29 cellular contexts compared by ENCODE assay signal in the genomic region with DNA sequence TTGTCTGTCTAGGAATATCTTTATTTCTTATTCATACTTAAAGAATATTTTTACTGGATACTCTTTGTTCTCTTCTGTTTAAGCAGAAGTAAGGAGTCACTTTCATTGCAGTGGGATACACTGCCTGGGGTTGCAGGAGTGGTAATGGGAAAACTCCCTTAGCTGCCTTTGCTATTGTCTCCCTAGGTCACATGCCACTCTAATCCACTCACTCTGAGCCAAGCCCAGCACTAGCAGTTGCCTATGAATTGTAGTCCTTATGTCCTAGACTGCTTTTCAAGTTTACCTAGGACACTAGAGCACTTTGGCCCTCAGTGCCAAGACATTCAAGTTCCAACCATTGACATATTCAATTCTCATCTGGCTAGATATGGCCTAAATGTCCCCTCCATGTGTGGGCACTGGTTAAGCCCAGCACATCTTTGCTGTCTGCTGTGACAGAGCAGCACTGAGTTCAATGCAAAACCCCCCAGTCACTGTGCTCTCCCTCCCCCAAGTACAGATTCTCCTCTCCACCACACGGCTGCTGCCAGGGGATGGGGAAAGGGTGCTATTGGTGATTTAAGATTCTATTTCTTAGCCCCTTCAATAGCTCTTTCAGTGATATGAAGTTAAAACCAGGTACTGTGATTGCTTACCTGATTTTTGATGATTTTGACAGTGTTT.
"Had no signal": no experiment of that assay in that cellular context is flagged by ENCODE, and none has a peak within 500 bp of the region (broad histone marks: within the 10 kb centered on the region; RNA-seq: fewer than 3 reads in every experiment).

No MANE protein-coding gene starts in this region.

- H3K9me3 ChIP-seq: body of pancreas, breast epithelium, SJCRH30 had no signal

- H3K4me1 ChIP-seq: body of pancreas, breast epithelium, SJCRH30 had no signal

- H3K4me2 ChIP-seq: PC-9 had no signal

- H3K4me1 Mint-ChIP-seq: activated CD4-positive, alpha-beta T cell treated with anti-CD3 and anti-CD28 coated beads for 36 hours; activated CD4-positive, alpha-beta T cell treated with anti-CD3 and anti-CD28 coated beads, Interleukin-2, amount 10 ng/mL, durations not matched to agents 7 days and 5 days; activated naive CD4-positive, alpha-beta T cell treated with anti-CD3 and anti-CD28 coated beads, Interleukin-2, amount 50 U/mL, for 24 hours; activated naive CD8-positive, alpha-beta T cell treated with anti-CD3 and anti-CD28 coated beads, Interleukin-2, amount 10 ng/mL, durations not matched to agents 7 days and 5 days had no signal

- H3K36me3 ChIP-seq: breast epithelium, SJCRH30 had no signal

- H3K9me3 Mint-ChIP-seq: activated CD4-positive, alpha-beta T cell treated with anti-CD3 and anti-CD28 coated beads, Interleukin-2, amount 10 ng/mL, durations not matched to agents 7 days and 5 days; activated naive CD8-positive, alpha-beta T cell treated with anti-CD3 and anti-CD28 coated beads, Interleukin-2, amount 10 ng/mL, durations not matched to agents 7 days and 5 days; activated T-helper 2 cell treated with anti-CD3 and anti-CD28 coated beads, Interferon-gamma antibody, Interleukin-2, Interleukin-4, amounts not matched to agents 10 μg/mL and 5 μg/mL and 100 μg/mL, durations not matched to agents 14 hours and 24 hours and 36 hours; T-helper 1 cell treated with Interleukin-12 subunit alpha and Interleukin-12 subunit beta and Interleukin-4 antibody, amounts not matched to agents 30 μg/mL and 1 μg/mL, for 36 hours had no signal

- H2AFZ ChIP-seq: PC-9 had no signal

- H3K4me3 ChIP-seq: body of pancreas, breast epithelium, PC-9, SJCRH30, SK-N-MC had no signal

- H3K27me3 ChIP-seq: body of pancreas, breast epithelium, SJCRH30 had no signal

- H3K4me3 Mint-ChIP-seq: activated CD4-positive, alpha-beta T cell treated with anti-CD3 and anti-CD28 coated beads for 36 hours; activated CD4-positive, alpha-beta T cell treated with anti-CD3 and anti-CD28 coated beads, Interleukin-2, amount 10 ng/mL, durations not matched to agents 7 days and 5 days; activated CD8-positive, alpha-beta T cell treated with anti-CD3 and anti-CD28 coated beads, Interleukin-2, amount 10 ng/mL, durations not matched to agents 7 days and 5 days; activated naive CD4-positive, alpha-beta T cell treated with anti-CD3 and anti-CD28 coated beads, Interleukin-2, amount 50 U/mL, for 24 hours; activated naive CD8-positive, alpha-beta T cell treated with anti-CD3 and anti-CD28 coated beads, Interleukin-2, amount 10 ng/mL, durations not matched to agents 7 days and 5 days; activated T-cell treated with anti-CD3 and anti-CD28 coated beads, Interleukin-2, amount 50 U/mL, for 24 hours; T-helper 1 cell treated with Interleukin-12 subunit alpha and Interleukin-12 subunit beta and Interleukin-4 antibody, amounts not matched to agents 30 μg/mL and 1 μg/mL, for 36 hours; T-helper 2 cell treated with Interferon-gamma antibody and Interleukin-4, amounts not matched to agents 5 μg/mL and 100 μg/mL, for 36 hours had no signal

- H3K27me3 Mint-ChIP-seq: activated CD4-positive, alpha-beta T cell treated with anti-CD3 and anti-CD28 coated beads for 36 hours; activated CD4-positive, alpha-beta T cell treated with anti-CD3 and anti-CD28 coated beads, Interleukin-2, amount 10 ng/mL, durations not matched to agents 7 days and 5 days; activated naive CD4-positive, alpha-beta T cell treated with anti-CD3 and anti-CD28 coated beads, Interleukin-2, amount 50 U/mL, for 24 hours; activated naive CD8-positive, alpha-beta T cell treated with anti-CD3 and anti-CD28 coated beads, Interleukin-2, amount 10 ng/mL, durations not matched to agents 7 days and 5 days; activated T-cell treated with anti-CD3 and anti-CD28 coated beads, Interleukin-2, amount 50 U/mL, for 24 hours had no signal

- DNase-seq: activated CD4-positive, alpha-beta T cell treated with anti-CD3 and anti-CD28 coated beads for 36 hours; activated CD4-positive, alpha-beta T cell treated with anti-CD3 and anti-CD28 coated beads, Interleukin-2, amount 10 ng/mL, durations not matched to agents 7 days and 5 days; activated CD4-positive, alpha-beta T cell treated with anti-CD3 and anti-CD28 coated beads, Interleukin-2, amount 50 U/mL, for 48 hours; activated CD8-positive, alpha-beta T cell treated with anti-CD3 and anti-CD28 coated beads, Interleukin-2, amount 10 ng/mL, durations not matched to agents 7 days and 5 days; activated gamma-delta T cell; activated naive CD4-positive, alpha-beta T cell treated with Interleukin-2 at 50 U/mL for 16 hours; activated naive CD8-positive, alpha-beta T cell treated with anti-CD3 and anti-CD28 coated beads, Interleukin-2, amount 10 ng/mL, durations not matched to agents 7 days and 5 days; activated T-cell treated with anti-CD3 and anti-CD28 coated beads, Interleukin-2, amount 50 U/mL, for 24 hours; body of pancreas; Karpas-422; KBM-7; NCI-H1105; NCI-H1417 treated with DMSO at 0.1 percent for 48 hours; NCI-H187 treated with DMSO at 0.1 percent for 48 hours; NCI-H2081; NCI-H345; NCI-H510A; NCI-H526; NCI-H774; PC-9; SHP77; SJCRH30 had no signal

- ATAC-seq: activated CD4-positive, alpha-beta T cell treated with anti-CD3 and anti-CD28 coated beads for 36 hours; activated CD4-positive, CD25-positive, alpha-beta regulatory T cell treated with anti-CD3 and anti-CD28 coated beads, Interleukin-2, amount 50 U/mL, for 24 hours; activated CD8-positive, alpha-beta T cell treated with anti-CD3 and anti-CD28 coated beads, Interleukin-2, amount 10 ng/mL, durations not matched to agents 7 days and 5 days; body of pancreas had no signal

- H3K27ac ChIP-seq: body of pancreas, breast epithelium, PC-9, SJCRH30, SK-N-MC had no signal

- H3K27ac Mint-ChIP-seq: activated CD4-positive, alpha-beta T cell treated with anti-CD3 and anti-CD28 coated beads for 36 hours; activated CD4-positive, alpha-beta T cell treated with anti-CD3 and anti-CD28 coated beads, Interleukin-2, amount 10 ng/mL, durations not matched to agents 7 days and 5 days; activated CD8-positive, alpha-beta T cell treated with anti-CD3 and anti-CD28 coated beads, Interleukin-2, amount 10 ng/mL, durations not matched to agents 7 days and 5 days; activated naive CD4-positive, alpha-beta T cell treated with anti-CD3 and anti-CD28 coated beads, Interleukin-2, amount 50 U/mL, for 24 hours; activated naive CD8-positive, alpha-beta T cell treated with anti-CD3 and anti-CD28 coated beads, Interleukin-2, amount 10 ng/mL, durations not matched to agents 7 days and 5 days; activated T-cell treated with anti-CD3 and anti-CD28 coated beads, Interleukin-2, amount 50 U/mL, for 24 hours; activated T-helper 2 cell treated with anti-CD3 and anti-CD28 coated beads, Interferon-gamma antibody, Interleukin-2, Interleukin-4, amounts not matched to agents 10 μg/mL and 5 μg/mL and 100 μg/mL, durations not matched to agents 14 hours and 24 hours and 36 hours; T-helper 1 cell treated with Interleukin-12 subunit alpha and Interleukin-12 subunit beta and Interleukin-4 antibody, amounts not matched to agents 30 μg/mL and 1 μg/mL, for 36 hours; T-helper 2 cell treated with Interferon-gamma antibody and Interleukin-4, amounts not matched to agents 5 μg/mL and 100 μg/mL, for 36 hours had no signal

- H3K36me3 Mint-ChIP-seq: activated naive CD4-positive, alpha-beta T cell treated with anti-CD3 and anti-CD28 coated beads, Interleukin-2, amount 50 U/mL, for 24 hours; activated naive CD8-positive, alpha-beta T cell treated with anti-CD3 and anti-CD28 coated beads, Interleukin-2, amount 10 ng/mL, durations not matched to agents 7 days and 5 days had no signal
